In the genomic region with DNA sequence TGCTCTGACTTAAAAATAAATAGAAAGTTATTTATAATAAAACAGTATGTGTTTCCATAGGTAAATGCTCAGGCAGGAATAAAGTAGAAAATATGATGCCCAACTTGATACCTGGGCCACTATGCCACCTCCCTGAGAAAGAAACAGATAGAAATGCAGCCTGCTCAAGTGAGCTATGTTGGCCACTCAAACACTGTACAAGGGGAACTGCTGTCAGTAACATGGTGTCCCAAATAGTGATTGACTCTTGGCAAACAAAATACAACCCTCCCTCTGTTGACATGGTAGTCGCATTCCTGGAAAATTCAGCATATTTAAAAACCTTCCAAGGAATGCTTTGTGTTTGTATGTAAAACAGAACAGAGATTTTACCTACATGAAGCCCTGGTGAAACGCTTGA, we compare ENCODE assay signal across 23 cellular contexts.
"Had no signal": no experiment of that assay in that cellular context is flagged by ENCODE, and none has a peak within 500 bp of the region (broad histone marks: within the 10 kb centered on the region; RNA-seq: fewer than 3 reads in every experiment).

No MANE protein-coding gene starts in this region.

- H3K4me1 ChIP-seq: colonic mucosa, esophagus muscularis mucosa, esophagus squamous epithelium, foreskin keratinocyte, gastrocnemius medialis, gastroesophageal sphincter had no signal

- H3K9me3 ChIP-seq: colonic mucosa, esophagus squamous epithelium, gastrocnemius medialis, gastroesophageal sphincter had no signal

- ATAC-seq: effector memory CD8-positive, alpha-beta T cell; esophagus mucosa; foreskin keratinocyte; gastrocnemius medialis; gastroesophageal sphincter had no signal

- H3K27me3 ChIP-seq: colonic mucosa, esophagus muscularis mucosa, esophagus squamous epithelium, gastrocnemius medialis, gastroesophageal sphincter, heart right ventricle had no signal

- H3K4me3 ChIP-seq: colonic mucosa, coronary artery, dorsolateral prefrontal cortex, esophagus muscularis mucosa, esophagus squamous epithelium, gastrocnemius medialis, gastroesophageal sphincter, heart right ventricle had no signal

- DNase-seq: colonic mucosa; cortex of kidney; dermis blood vessel endothelial cell; dorsolateral prefrontal cortex; effector CD4-positive, alpha-beta T cell; effector CD8-positive, alpha-beta T cell; effector memory CD4-positive, alpha-beta T cell; effector memory CD8-positive, alpha-beta T cell; endodermal cell; erythroblast; esophagus squamous epithelium; foreskin fibroblast; foreskin keratinocyte; foreskin melanocyte; gastrocnemius medialis; glutamatergic neuron; head of caudate nucleus; heart right ventricle had no signal

- H3K36me3 ChIP-seq: colonic mucosa, esophagus muscularis mucosa, esophagus squamous epithelium, gastrocnemius medialis, gastroesophageal sphincter, heart right ventricle had no signal

- H3K27ac ChIP-seq: colonic mucosa, coronary artery, dorsolateral prefrontal cortex, epithelial cell of prostate, esophagus muscularis mucosa, esophagus squamous epithelium, foreskin keratinocyte, gastrocnemius medialis, gastroesophageal sphincter, heart right ventricle had no signal
